Comparison of ENCODE assay signal across 8 cellular contexts in genomic region chrX:72238721-72239475, GRCh38. TPM values are rescaled to one million over a fixed set of nuclear protein-coding genes. Genes with fewer than 3 reads are reported as not detected.
DNase-seq lines count a peak whose midpoint lies in the region; ATAC-seq and TF ChIP-seq lines count a peak whose summit lies in the region.

TSS of gene ERCC6L (minus strand) at chrX:72239027. CDS start at chrX:72238911, 116 bp downstream.

- H3K4me3 Mint-ChIP-seq in activated B cell treated with CpG ODN at 0.5 μM for 24 hours = peak within 1 kb of the TSS; percentile 80

- intact Hi-C loops in activated B cell treated with CpG ODN at 0.5 μM for 24 hours (cut with micrococcal nuclease) = loop anchor here (1.0 to 5.0 kb wide), 4 partner anchors 38 to 220 kb away; partner anchors contain the start of genes PIN4 and RPS4X

- H3K36me3 Mint-ChIP-seq in activated B cell treated with CpG ODN at 0.5 μM for 24 hours (ENCODE audit: low read depth) = no peaks in the 10 kb centered on the region

- POLR2A ChIA-PET in activated B cell treated with CpG ODN at 0.5 μM for 24 hours (lab: Charles Lee) = interaction anchor here (0.7 to 1.6 kb wide), 4 partner anchors 31 to 302 kb away, joined by 3 to 16 read pairs (median 8); partner anchors contain the start of genes PIN4 and RPS4X

- in situ Hi-C loops in ACHN (cut with HindIII; ENCODE audit: low pct_ligation_motif_present, low pct_unique_long_range_greater_than_20kb, low sequenced_read_pairs) = no loop called here

- peak within 1 kb of the TSS; percentile 42 to 56 for H3K4me3 ChIP-seq in cardiac fibroblast (replicated peaks in 1 of 2; ENCODE audit: low read depth in 2 of 2, low read length in 2 of 2)

- DNase-seq in ACHN (peak; percentile 81), NCI-H2227 treated with DMSO at 0.1 percent for 48 hours (lab: John Stamatoyannopoulos, UW) (peak; percentile 95), activated B cell treated with CpG ODN at 0.5 μM for 24 hours (peak; percentile 76), cardiac fibroblast (ENCODE audit: low read depth in 2 of 2) (peak; percentile 84 to 89), inferior parietal cortex (ENCODE audit: extremely low spot score) (peak; percentile 80)
- peak; percentile 62 to 80 for DNase-seq in stimulated activated CD4-positive, alpha-beta T cell treated with anti-CD3 and anti-CD28 coated beads, Interleukin-12 subunit alpha, Interleukin-12 subunit beta, amount 100 ng/mL, for 24 hours (ENCODE audit: low read depth in 2 of 2)

- TF ChIP-seq CTCF in activated B cell treated with CpG ODN at 0.5 μM for 24 hours (IDR thresholded peaks at IDR 0.05) (no peak), cardiac fibroblast (IDR thresholded peaks at IDR 0.05; ENCODE audit: low read depth, low read length) (no peak)

- CTCF ChIA-PET in activated B cell treated with CpG ODN at 0.5 μM for 24 hours (lab: Charles Lee) = no interaction called here

- no peaks in the 10 kb centered on the region for H3K27me3 Mint-ChIP-seq in activated B cell treated with CpG ODN at 0.5 μM for 24 hours

- peak within 1 kb of the TSS; percentile 79 for H3K27ac Mint-ChIP-seq in activated B cell treated with CpG ODN at 0.5 μM for 24 hours

- H3K9me3 Mint-ChIP-seq in activated B cell treated with CpG ODN at 0.5 μM for 24 hours = no peaks in the 10 kb centered on the region

- ATAC-seq in GM18867 (IDR thresholded peaks at IDR 0.05; ENCODE audit: unreplicated experiment) = peak; percentile 96
- peak; percentile 98 for ATAC-seq in HG03095 (IDR thresholded peaks at IDR 0.05; ENCODE audit: unreplicated experiment)
- ATAC-seq in activated B cell treated with CpG ODN at 0.5 μM for 24 hours (ENCODE audit: low read depth) = peak; percentile 99

- peaks cover 3% of the 10 kb centered on the region for H3K4me1 Mint-ChIP-seq in activated B cell treated with CpG ODN at 0.5 μM for 24 hours

RNA-seq across cellular contexts. Expression of gene ERCC6L, which starts in this region (rescaled TPM):
- total RNA-seq in activated B cell treated with CpG ODN at 0.5 μM for 24 hours = 0.91 and 1.1 TPM in 2 replicates

Comparison
In these comparisons a context has a peak if more than half of its experiments do, and no peak if none do; other contexts are left out.
1. Peak in every context shown above with its lines: DNase-seq, ATAC-seq and H3K4me3 ChIP-seq.